In genomic region chr7:46195934-46196333, GRCh38 we compare ENCODE assay signal across 8 cellular contexts.
"Had no signal": no experiment of that assay in that cellular context is flagged by ENCODE, and none has a peak within 500 bp of the region (broad histone marks: within the 10 kb centered on the region; RNA-seq: fewer than 3 reads in every experiment).

No MANE protein-coding gene starts in this region.

- DNase-seq: GDM1, GF-D8 had no signal

- FAIRE-seq: G401.6, GM12878, GM12891, GM12892, GM18507, GM19239 had no signal

- H3K4me3 ChIP-seq: GM12878 had no signal

- ATAC-seq: GM12878 had no signal
